25 cellular contexts compared by ENCODE assay signal in the genomic region with DNA sequence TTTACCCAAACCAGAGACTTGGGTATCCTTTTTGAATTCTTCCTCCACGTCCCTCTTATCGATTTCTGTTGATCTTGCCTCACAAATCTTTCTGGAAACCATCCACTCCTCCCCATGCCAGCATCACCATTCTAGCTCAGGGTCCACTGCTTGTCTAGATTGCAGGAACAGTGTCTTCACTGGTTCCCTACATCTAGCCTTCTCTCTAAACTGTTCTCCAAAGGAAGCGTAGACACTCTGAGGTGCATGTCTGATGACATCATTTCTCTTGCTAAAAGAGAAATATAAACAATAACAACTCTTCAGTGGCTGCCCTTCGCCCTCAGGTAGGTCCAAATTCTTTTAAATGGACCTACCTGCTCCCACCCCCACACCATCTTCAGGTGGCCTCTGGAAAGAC.
DNase-seq lines count a peak whose midpoint lies in the region; ATAC-seq, FAIRE-seq and TF ChIP-seq lines count a peak whose summit lies in the region.
"Had no signal": no experiment of that assay in that cellular context is flagged by ENCODE, and none has a peak within 500 bp of the region (broad histone marks: within the 10 kb centered on the region; RNA-seq: fewer than 3 reads in every experiment).

No MANE protein-coding gene starts in this region.

- H3K9me3 Mint-ChIP-seq in endodermal cell (no peaks in the 10 kb centered on the region), nephron (no peaks in the 10 kb centered on the region)
- H3K9me3 Mint-ChIP-seq: CD4-positive, CD25-positive, alpha-beta regulatory T cell; CD8-positive, alpha-beta T cell had no signal

- H3K4me1 ChIP-seq in HEK293 (ENCODE audit: control insufficient read depth, insufficient read depth, low read length) (peaks cover 30% of the 10 kb centered on the region), endodermal cell (ENCODE audit: control insufficient read depth, insufficient read depth, low read length) (peaks cover 21% of the 10 kb centered on the region), HepG2 (ENCODE audit: insufficient read depth, low read length) (0 out of 2 replicates have a peak, but pooled peaks cover 5% of the 10 kb centered on the region)
- H3K4me1 ChIP-seq: Caco-2 had no signal

- H3K27ac Mint-ChIP-seq in endodermal cell (no peak overlapping the region), nephron (peak overlapping the region in 2 of 3 experiments; percentile 48 to 60)
- H3K27ac Mint-ChIP-seq: B cell; CD8-positive, alpha-beta T cell had no signal

- no peak for FAIRE-seq in HepG2 (lab: Jason Lieb, UNC)
- FAIRE-seq: A204.1, G401.6, GM12892, GM19239, H1 had no signal

- H3K27me3 ChIP-seq in endodermal cell (ENCODE audit: control insufficient read depth, insufficient read depth, low read length, poor library complexity, severe bottlenecking) = no peaks in the 10 kb centered on the region
- H3K27me3 ChIP-seq in HepG2 (ENCODE audit: control insufficient read depth in 1 of 2, insufficient read depth in 2 of 2, low read length in 2 of 2) = no peaks in the 10 kb centered on the region
- H3K27me3 ChIP-seq: BLaER1 had no signal

- in situ Hi-C loops in HepG2 (cut with HindIII; ENCODE audit: extremely low pct_ligation_motif_present, low pct_unique_long_range_greater_than_20kb) = no loop called here

- ATAC-seq in HepG2 (no peak), HG02610 (IDR thresholded peaks at IDR 0.05; ENCODE audit: unreplicated experiment) (no peak)
- ATAC-seq: CD8-positive, alpha-beta T cell had no signal

- no peak for TF ChIP-seq CTCF in HEK293 (tag by site-specific recombination; IDR thresholded peaks at IDR 0.05)
- no peak for TF ChIP-seq CTCF in endodermal cell (conservative IDR thresholded peaks at IDR 0.05)
- TF ChIP-seq CTCF in HepG2 (CRISPR knock-in tag; IDR thresholded peaks at IDR 0.05) = no peak
- TF ChIP-seq CTCF in nephron (IDR thresholded peaks at IDR 0.05; ENCODE audit: unreplicated experiment in 3 of 3) = no peak

- H4K20me1 ChIP-seq in HepG2 (ENCODE audit: insufficient read depth, low read length) = no peaks in the 10 kb centered on the region
- H4K20me1 ChIP-seq: BLaER1 had no signal

- H3K36me3 Mint-ChIP-seq in endodermal cell (ENCODE audit: low read depth) = peaks cover 49% of the 10 kb centered on the region
- no peaks in the 10 kb centered on the region for H3K36me3 Mint-ChIP-seq in nephron (ENCODE audit: low read depth)
- H3K36me3 Mint-ChIP-seq: CD4-positive, CD25-positive, alpha-beta regulatory T cell; CD8-positive, alpha-beta T cell had no signal

- WGBS in endodermal cell (ENCODE audit: insufficient coverage in 1 of 2, insufficient read length in 1 of 2), 2 experiments = 95 to 96% methylated on average over 4 of the region's 4 CpGs
- 57% methylated on average over 4 of the region's 4 CpGs for WGBS in HepG2 (ENCODE audit: low lambda C conversion rate)

- DNase-seq in endodermal cell = peak; percentile 20
- DNase-seq in HepG2 (ENCODE audit: low spot score) = no peak
- no peak for DNase-seq in NCI-H774 (lab: John Stamatoyannopoulos, UW)
- no peak for DNase-seq in activated effector memory CD4-positive, alpha-beta T cell treated with anti-CD3 and anti-CD28 coated beads, Interleukin-2, amount 50 U/mL, for 16 hours
- DNase-seq in activated CD4-positive, alpha-beta T cell treated with anti-CD3 and anti-CD28 coated beads for 1 hour = no peak
- DNase-seq: Caco-2; CD4-positive, CD25-positive, alpha-beta regulatory T cell; CD8-positive, alpha-beta T cell; DMS153; DND-41; GM23248; H7; HCEC 1CT had no signal

- H3K27ac ChIP-seq in HEK293 (ENCODE audit: extremely low read depth, low read depth, low read length) (no peak overlapping the region), endodermal cell (ENCODE audit: low read depth, low read length) (no peak overlapping the region), HepG2 (ENCODE audit: extremely low read length, insufficient read depth, low read length) (no peak overlapping the region)
- H3K27ac ChIP-seq: 22Rv1, BLaER1, C4-2B, GM23248 had no signal

- TF ChIP-seq RAD21 in HepG2 (CRISPR knock-in tag; IDR thresholded peaks at IDR 0.05) = no peak

- no peak overlapping the region for H2AFZ ChIP-seq in HepG2 (ENCODE audit: low read length)
- H2AFZ ChIP-seq: GM23248 had no signal

- H3K27me3 Mint-ChIP-seq in endodermal cell (ENCODE audit: insufficient read depth) (no peaks in the 10 kb centered on the region), nephron (ENCODE audit: low read depth) (no peaks in the 10 kb centered on the region)

- intact Hi-C loops in HepG2 (cut with micrococcal nuclease; ENCODE audit: unreplicated experiment) = no loop called here

- CTCF ChIA-PET in HEK293 (lab: Yijun Ruan, JAX) = interaction anchor here (0.6 kb wide), 1 partner anchor 1282 kb away, joined by 3 read pairs; no protein-coding TSS in a partner anchor
- CTCF ChIA-PET in HepG2 (lab: Yijun Ruan, JAX; ENCODE audit: low intra/inter-chr PET ratio, low total read pairs) = no interaction called here

- no peak for TF ChIP-seq EP300 in HepG2 (IDR thresholded peaks at IDR 0.05; ENCODE audit: low read depth in 2 of 2, low read length in 2 of 2)
- no peak for TF ChIP-seq EP300 in HepG2 (CRISPR knock-in tag; IDR thresholded peaks at IDR 0.05; ENCODE audit: borderline replicate concordance)

- no peaks in the 10 kb centered on the region for H3K36me3 ChIP-seq in HEK293 (ENCODE audit: control insufficient read depth in 2 of 2, insufficient read depth in 1 of 2, low read length in 2 of 2)
- H3K36me3 ChIP-seq in endodermal cell (ENCODE audit: control insufficient read depth, insufficient read depth, low read length) = peaks cover 71% of the 10 kb centered on the region
- H3K36me3 ChIP-seq in HepG2 (replicated peaks in 1 of 2; ENCODE audit: control insufficient read depth in 1 of 2, insufficient read depth in 2 of 2, low read length in 2 of 2) = no peaks in the 10 kb centered on the region
- H3K36me3 ChIP-seq: BLaER1 had no signal

- H3K4me1 Mint-ChIP-seq in endodermal cell = peaks cover 76% of the 10 kb centered on the region
- H3K4me1 Mint-ChIP-seq in nephron = peaks cover 80% of the 10 kb centered on the region
- H3K4me1 Mint-ChIP-seq: B cell had no signal

- H3K4me2 ChIP-seq in HepG2 (ENCODE audit: low read depth, low read length) = no peak overlapping the region
- H3K4me2 ChIP-seq: BLaER1 had no signal

- TF ChIP-seq POLR2A in HepG2 (IDR thresholded peaks at IDR 0.05; ENCODE audit: insufficient read depth in 1 of 2, low read depth in 2 of 2, low read length in 2 of 2) = no peak

- H3K9me3 ChIP-seq in HEK293 (ENCODE audit: control insufficient read depth, insufficient read depth, low read depth, low read length) = no peaks in the 10 kb centered on the region
- H3K9me3 ChIP-seq in endodermal cell (ENCODE audit: control insufficient read depth, low read length) = no peaks in the 10 kb centered on the region
- no peaks in the 10 kb centered on the region for H3K9me3 ChIP-seq in HepG2 (ENCODE audit: low read length)
- H3K9me3 ChIP-seq: BLaER1, Caco-2 had no signal

- POLR2A ChIA-PET in HEK293 (lab: Yijun Ruan, JAX) = no interaction called here
- POLR2A ChIA-PET in HepG2 (lab: Yijun Ruan, JAX) = no interaction called here

- H3K9ac ChIP-seq in endodermal cell (ENCODE audit: extremely low read depth, low read length, poor library complexity, severe bottlenecking) (no peak overlapping the region), HepG2 (ENCODE audit: insufficient read depth, low read depth, low read length) (no peak overlapping the region)
- H3K9ac ChIP-seq: BLaER1, GM23248 had no signal

- BruUV-seq in HepG2 (replicated peaks; lab: Mats Ljungman, UMichigan) = no TSS peak

- H3K79me2 ChIP-seq in HepG2 (ENCODE audit: insufficient read depth, low read length) = no peaks in the 10 kb centered on the region

- H3K4me3 ChIP-seq in HEK293 (ENCODE audit: low read depth, low read length) (no peak overlapping the region), endodermal cell (ENCODE audit: low read length) (no peak overlapping the region), HepG2 (replicated peaks in 1 of 3; ENCODE audit: insufficient read depth in 1 of 3, low read depth in 2 of 3, low read length in 3 of 3) (no peak overlapping the region)
- H3K4me3 ChIP-seq: BLaER1, GM23248 had no signal

- H3K4me3 Mint-ChIP-seq in endodermal cell = no peak overlapping the region
- no peak overlapping the region for H3K4me3 Mint-ChIP-seq in nephron
- H3K4me3 Mint-ChIP-seq: B cell; CD4-positive, CD25-positive, alpha-beta regulatory T cell; CD8-positive, alpha-beta T cell had no signal

TF ChIP-seq in HEK293, 187 proteins besides CTCF, POLR2A, EP300 and RAD21:
- TF ChIP-seq ZNF366 (tag by site-specific recombination; conservative IDR thresholded peaks at IDR 0.05) (peak; percentile 22; the same call in 1 of the 2 replicates), ZNF391 (tag by site-specific recombination; IDR thresholded peaks at IDR 0.05; ENCODE audit: borderline replicate concordance, low read depth) (no peak)
- TF ChIP-seq, protein P1, sequence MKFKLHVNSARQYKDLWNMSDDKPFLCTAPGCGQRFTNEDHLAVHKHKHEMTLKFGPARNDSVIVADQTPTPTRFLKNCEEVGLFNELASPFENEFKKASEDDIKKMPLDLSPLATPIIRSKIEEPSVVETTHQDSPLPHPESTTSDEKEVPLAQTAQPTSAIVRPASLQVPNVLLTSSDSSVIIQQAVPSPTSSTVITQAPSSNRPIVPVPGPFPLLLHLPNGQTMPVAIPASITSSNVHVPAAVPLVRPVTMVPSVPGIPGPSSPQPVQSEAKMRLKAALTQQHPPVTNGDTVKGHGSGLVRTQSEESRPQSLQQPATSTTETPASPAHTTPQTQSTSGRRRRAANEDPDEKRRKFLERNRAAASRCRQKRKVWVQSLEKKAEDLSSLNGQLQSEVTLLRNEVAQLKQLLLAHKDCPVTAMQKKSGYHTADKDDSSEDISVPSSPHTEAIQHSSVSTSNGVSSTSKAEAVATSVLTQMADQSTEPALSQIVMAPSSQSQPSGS (tag by site-specific recombination; IDR thresholded peaks at IDR 0.05; ENCODE audit: low read depth) = peak; percentile 83

TF ChIP-seq in HepG2, 621 proteins besides CTCF, POLR2A, EP300 and RAD21 (continues in another document):
- no peak for TF ChIP-seq ZNF839 (CRISPR knock-in tag; IDR thresholded peaks at IDR 0.05; ENCODE audit: borderline replicate concordance)
- TF ChIP-seq ZNF674 (CRISPR knock-in tag; IDR thresholded peaks at IDR 0.05; ENCODE audit: low read depth) = no peak
- no peak for TF ChIP-seq MAFK (conservative IDR thresholded peaks at IDR 0.05 in 1 of 2, IDR thresholded peaks at IDR 0.05 in 1 of 2; ENCODE audit: low read length in 2 of 2)
- no peak for TF ChIP-seq TEAD2 (CRISPR knock-in tag; IDR thresholded peaks at IDR 0.05)
- no peak for TF ChIP-seq MIXL1 (CRISPR knock-in tag; IDR thresholded peaks at IDR 0.05)
